9 cellular contexts compared by ENCODE assay signal in genomic region chr1:18109756-18110597, GRCh38. TPM values are rescaled to one million over a fixed set of nuclear protein-coding genes. Genes with fewer than 3 reads are reported as not detected.
DNase-seq lines count a peak whose midpoint lies in the region; ATAC-seq and TF ChIP-seq lines count a peak whose summit lies in the region.
"Had no signal": no experiment of that assay in that cellular context is flagged by ENCODE, and none has a peak within 500 bp of the region (broad histone marks: within the 10 kb centered on the region; RNA-seq: fewer than 3 reads in every experiment).

No MANE protein-coding gene starts in this region.

- H2BK12ac ChIP-seq in H9 (ENCODE audit: insufficient read length, low read depth, low read length), result no peak overlapping the region

- peaks cover 3% of the 10 kb centered on the region for H4K20me1 ChIP-seq in H9 (ENCODE audit: control insufficient read depth, insufficient read depth, insufficient read length)

- no peak overlapping the region for H2AK5ac ChIP-seq in H9 (ENCODE audit: insufficient read length, low read length)

- H3K27me3 Mint-ChIP-seq in H9 (ENCODE audit: low read depth), result peaks cover 89% of the 10 kb centered on the region

- H3K4me2 ChIP-seq in H9 (ENCODE audit: insufficient read depth, insufficient read length, low read length), result peak overlapping the region; percentile 90

- H3K4me3 Mint-ChIP-seq in H9, result peak overlapping the region; percentile 59 to 92

- H3T11ph ChIP-seq in H9 (ENCODE audit: low read length), result no peak overlapping the region

- no peak overlapping the region for H2BK120ac ChIP-seq in H9 (ENCODE audit: low read depth, low read length, poor library complexity, severe bottlenecking)

- H2BK5ac ChIP-seq in H9 (ENCODE audit: insufficient read length, low read length), result no peak overlapping the region

- H3K4me1 Mint-ChIP-seq in H9, result peaks cover 36 to 39% of the 10 kb centered on the region in 2 experiments

- H3K18ac ChIP-seq in H9 (ENCODE audit: insufficient read length, low read depth, low read length), result no peak overlapping the region

- no peak overlapping the region for H3K9ac ChIP-seq in H9 (ENCODE audit: extremely low read depth, insufficient read length, low read length)

- no peaks in the 10 kb centered on the region; the same call in 1 of the 2 replicates for H3K79me2 ChIP-seq in H9 (ENCODE audit: insufficient read depth, low read length)

- peak overlapping the region in 9 of 10 donors; percentile 12 to 38 (median 33) for H3K4me3 ChIP-seq in heart right ventricle

- H3K9me3 Mint-ChIP-seq in H9, result peaks cover 0 to 3% of the 10 kb centered on the region in 2 experiments; a peak in 2 of 5 replicates

- no peak overlapping the region for H4K5ac ChIP-seq in H9 (ENCODE audit: insufficient read length, low read depth, low read length)

- no peak overlapping the region for H2AFZ ChIP-seq in H9 (ENCODE audit: low read length)

- no peak overlapping the region; a peak in 1 of 7 replicates for H3K27ac Mint-ChIP-seq in H9

- peak; percentile 41 to 64 (median 56) for ATAC-seq in heart right ventricle
- peak; percentile 67 for ATAC-seq in sciatic nerve
- no peak for ATAC-seq in GM18909 (IDR thresholded peaks at IDR 0.05; ENCODE audit: poor library complexity, unreplicated experiment)
- ATAC-seq in GM19328 (IDR thresholded peaks at IDR 0.05; ENCODE audit: unreplicated experiment), result no peak
- no peak for ATAC-seq in HG02588 (IDR thresholded peaks at IDR 0.05; ENCODE audit: unreplicated experiment)

- no peak overlapping the region; the same call in 1 of the 2 replicates for H3K14ac ChIP-seq in H9 (ENCODE audit: insufficient read depth, low read length)

- H3K23me2 ChIP-seq in H9 (ENCODE audit: insufficient read length, low read depth, low read length, poor library complexity, severe bottlenecking), result peaks cover 37% of the 10 kb centered on the region

- H3K23ac ChIP-seq in H9 (ENCODE audit: insufficient read length, low read depth, low read length), result no peak overlapping the region

- H3K79me1 ChIP-seq in H9 (ENCODE audit: insufficient read depth, low read depth, low read length, poor library complexity, severe bottlenecking), result no peaks in the 10 kb centered on the region

- DNase-seq in H9, result peak; percentile 91
- peak; percentile 48 to 79 for DNase-seq in SHP77 (lab: John Stamatoyannopoulos, UW)
- DNase-seq in heart right ventricle, result peak in 1 of 2 donors; percentile 50
- peak; percentile 66 for DNase-seq in sciatic nerve (ENCODE audit: low spot score)

- H3K9me3 ChIP-seq in H9 (ENCODE audit: control insufficient read depth, low read depth, low read length) (no peaks in the 10 kb centered on the region), heart right ventricle (no peaks in the 10 kb centered on the region)

- H3K56ac ChIP-seq in H9 (ENCODE audit: insufficient read length, low read depth, low read length), result no peak overlapping the region

- H3K27ac ChIP-seq in H9 (ENCODE audit: insufficient read length, low read depth, low read length) (no peak overlapping the region), heart right ventricle (peak overlapping the region in 2 of 10 donors; percentile 12 to 26)

- no peaks in the 10 kb centered on the region for H3K36me3 Mint-ChIP-seq in H9 (ENCODE audit: insufficient read depth in 1 of 3, low read depth in 3 of 3)

- no peak overlapping the region for H3K4ac ChIP-seq in H9 (ENCODE audit: low read depth, low read length)

- TF ChIP-seq CTCF in H9 (conservative IDR thresholded peaks at IDR 0.05), result peak; percentile 89
- TF ChIP-seq CTCF in heart right ventricle (IDR thresholded peaks at IDR 0.05), result peak in 6 of 9 donors; percentile 13 to 38 (median 17)

- H3K27me3 ChIP-seq in H9 (ENCODE audit: insufficient read depth, low read length), result peaks cover 14% of the 10 kb centered on the region; the same call in 1 of the 2 replicates
- H3K27me3 ChIP-seq in heart right ventricle, result peaks cover 30 to 99% (median 96%) of the 10 kb centered on the region in 7 donors

- intact Hi-C loops in heart right ventricle (cut with DNase I), result loop anchor here in 3 of 10 donors (10.0 kb wide), 2 partner anchors 185 to 445 kb away; no protein-coding TSS in a partner anchor
- intact Hi-C loops in sciatic nerve (cut with DNase I), result no loop called here

- no peak overlapping the region for H2BK15ac ChIP-seq in H9 (ENCODE audit: low read depth, low read length)

- no peak overlapping the region for H4K8ac ChIP-seq in H9 (replicated peaks; ENCODE audit: insufficient read length, low read depth, low read length)

- H4K91ac ChIP-seq in H9 (ENCODE audit: insufficient read length, low read depth, low read length), result no peak overlapping the region

- H3K36me3 ChIP-seq in heart right ventricle, result no peaks in the 10 kb centered on the region

- WGBS in H9 (ENCODE audit: extremely low coverage, insufficient read length, low lambda C conversion rate), result no CpG with 5 or more reads among the region's 60 CpGs
- 1% methylated on average over 59 to 60 of the region's 60 CpGs for WGBS in heart right ventricle, 2 donors

- H2BK20ac ChIP-seq in H9 (ENCODE audit: low read depth, low read length, poor library complexity, severe bottlenecking), result no peak overlapping the region

- H3K4me1 ChIP-seq in H9 (ENCODE audit: insufficient read depth, low read length) (peaks cover 10% of the 10 kb centered on the region; the same call in 1 of the 2 replicates), heart right ventricle (peaks cover 0 to 29% (median 16%) of the 10 kb centered on the region in 9 donors)

RNA-seq across cellular contexts. Expression of gene IGSF21, which starts 2.4 kb away (rescaled TPM):
- 5.2 and 6.2 TPM in 2 replicates for total RNA-seq in H9 (2021)
- 1 to 10 TPM in 1 of 10 donors, under 1 TPM in 8, not detected in 1; 0.13 to 1.6 (median 0.38) TPM for total RNA-seq in heart right ventricle
- polyA plus RNA-seq in heart right ventricle, result 1 to 10 TPM in 1 of 2 donors, under 1 TPM in 1; 0.51 to 1.6 TPM
- total RNA-seq in sciatic nerve, result 4.5 TPM
- total RNA-seq: fibroblast of lung, LHCN-M2 had no signal
- polyA plus RNA-seq: fibroblast of lung had no signal

Comparison
In these comparisons a context has a peak if more than half of its experiments do, and no peak if none do; other contexts are left out.
1. ATAC-seq: peak in heart right ventricle (8 of 8) and sciatic nerve (single experiment); none in GM18909 (single experiment), GM19328 (single experiment) and HG02588 (single experiment).